Comparison of ENCODE assay signal across 15 cellular contexts in the genomic region with DNA sequence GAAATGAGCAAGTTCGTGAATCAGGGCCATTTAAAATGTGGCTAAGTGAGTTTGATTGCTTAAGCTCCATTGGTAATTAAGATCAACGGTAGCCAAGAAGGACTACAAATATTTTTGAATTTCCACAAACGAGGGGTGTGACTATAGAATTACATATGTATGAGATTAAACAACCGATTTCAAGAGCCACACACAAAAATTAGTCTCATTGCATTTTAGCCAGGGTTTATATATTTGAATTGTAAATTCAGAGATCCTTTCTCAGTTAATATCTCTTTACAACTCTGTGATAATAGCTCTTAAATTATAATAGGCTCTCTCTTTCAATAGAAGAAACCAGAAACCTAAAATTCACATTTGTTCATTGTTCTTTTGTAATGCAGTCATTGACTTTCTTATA.
"Had no signal": no experiment of that assay in that cellular context is flagged by ENCODE, and none has a peak within 500 bp of the region (broad histone marks: within the 10 kb centered on the region; RNA-seq: fewer than 3 reads in every experiment).

No MANE protein-coding gene starts in this region.

- H3K4me2 ChIP-seq: SK-N-SH had no signal

- H3K36me3 Mint-ChIP-seq: natural killer cell treated with Interleukin-12 subunit alpha and Interleukin-12 subunit beta and Interleukin-15 and Interleukin-18, amount 100 ng/mL, for 72 hours had no signal

- H3K4me3 Mint-ChIP-seq: activated naive CD8-positive, alpha-beta T cell; natural killer cell treated with Interleukin-12 subunit alpha and Interleukin-12 subunit beta and Interleukin-15 and Interleukin-18, amount 100 ng/mL, for 72 hours; stimulated activated naive CD8-positive, alpha-beta T cell treated with anti-CD3 and anti-CD28 coated beads, Interleukin-15, amount 100 ng/mL, for 72 hours had no signal

- H3K27me3 Mint-ChIP-seq: activated naive CD8-positive, alpha-beta T cell; stimulated activated naive CD8-positive, alpha-beta T cell treated with anti-CD3 and anti-CD28 coated beads, Interleukin-15, amount 100 ng/mL, for 72 hours had no signal

- ATAC-seq: activated CD4-positive, CD25-positive, alpha-beta regulatory T cell treated with anti-CD3 and anti-CD28 coated beads, Interleukin-2, amount 50 U/mL, for 24 hours; natural killer cell treated with Interleukin-12 subunit alpha and Interleukin-12 subunit beta and Interleukin-15 and Interleukin-18, amount 100 ng/mL, for 72 hours; stimulated activated naive CD8-positive, alpha-beta T cell treated with anti-CD3 and anti-CD28 coated beads, Interleukin-15, amount 100 ng/mL, for 72 hours had no signal

- H3K4me3 ChIP-seq: sigmoid colon, tibial artery had no signal

- H3K9ac ChIP-seq: SK-N-SH had no signal

- H3K36me3 ChIP-seq: brain microvascular endothelial cell, sigmoid colon, tibial artery had no signal

- H3K27me3 ChIP-seq: brain microvascular endothelial cell, sigmoid colon, tibial artery had no signal

- H3K27ac ChIP-seq: sigmoid colon, tibial artery had no signal

- H3K9me3 Mint-ChIP-seq: natural killer cell treated with Interleukin-12 subunit alpha and Interleukin-12 subunit beta and Interleukin-15 and Interleukin-18, amount 100 ng/mL, for 72 hours had no signal

- H3K27ac Mint-ChIP-seq: activated naive CD8-positive, alpha-beta T cell; natural killer cell treated with Interleukin-12 subunit alpha and Interleukin-12 subunit beta and Interleukin-15 and Interleukin-18, amount 100 ng/mL, for 72 hours; stimulated activated naive CD8-positive, alpha-beta T cell treated with anti-CD3 and anti-CD28 coated beads, Interleukin-15, amount 100 ng/mL, for 72 hours had no signal

- DNase-seq: activated CD4-positive, alpha-beta T cell treated with anti-CD3 and anti-CD28 coated beads, Interleukin-2, amount 50 U/mL, for 4 hours; activated gamma-delta T cell; activated T-cell treated with anti-CD3 and anti-CD28 coated beads, Interleukin-2, amount 50 U/mL, for 1 hour; amygdala; glutamatergic neuron; nucleus accumbens; sigmoid colon; SK-N-SH; stimulated activated CD4-positive, alpha-beta T cell treated with anti-CD3 and anti-CD28 coated beads, Interleukin-4, amount 100 ng/mL, for 1 hour; stimulated activated naive CD8-positive, alpha-beta T cell treated with anti-CD3 and anti-CD28 coated beads, Interleukin-15, amount 100 ng/mL, for 72 hours; tibial artery had no signal

- H3K9me3 ChIP-seq: sigmoid colon, SK-N-SH, tibial artery had no signal
